Comparison of ENCODE assay signal across 8 cellular contexts in genomic region chr1:200415693-200416593, GRCh38. TPM values are rescaled to one million over a fixed set of nuclear protein-coding genes. Genes with fewer than 3 reads are reported as not detected.
DNase-seq lines count a peak whose midpoint lies in the region; ATAC-seq and TF ChIP-seq lines count a peak whose summit lies in the region.

No MANE protein-coding gene starts in this region.

- DNase-seq in left lobe of liver (ENCODE audit: low spot score) = peak; percentile 60
- no peak for DNase-seq in OCI-M2 (lab: John Stamatoyannopoulos, UW; ENCODE audit: unreplicated experiment)
- no peak for DNase-seq in NCI-H526 treated with DMSO at 0.1 percent for 48 hours (lab: John Stamatoyannopoulos, UW)
- DNase-seq in T-helper 9 cell = no peak
- no peak for DNase-seq in CD14-positive monocyte (ENCODE audit: low spot score)

- ATAC-seq in GM19035 (IDR thresholded peaks at IDR 0.05; ENCODE audit: unreplicated experiment) (peak; percentile 78), HG03064 (IDR thresholded peaks at IDR 0.05; ENCODE audit: low read depth, unreplicated experiment) (peak; percentile 83), left lobe of liver (peak; percentile 63)

- intact Hi-C loops in CD14-positive monocyte (cut with micrococcal nuclease) = no loop called here

- peaks cover 0 to 2% (median 1%) of the 10 kb centered on the region in 3 donors for H3K27me3 Mint-ChIP-seq in CD14-positive monocyte (ENCODE audit: low read depth in 3 of 3)

- peak overlapping the region in 1 of 7 donors; percentile 21 for H3K27ac Mint-ChIP-seq in CD14-positive monocyte

- peak overlapping the region; percentile 22; the same call in 1 of the 2 replicates for H3K4me3 ChIP-seq in WI38 (ENCODE audit: low read depth, low read length)

- H3K4me1 Mint-ChIP-seq in CD14-positive monocyte = peaks cover 18% of the 10 kb centered on the region

- TF ChIP-seq CTCF in WI38 (IDR thresholded peaks at IDR 0.05; ENCODE audit: low read depth, low read length) (no peak), CD14-positive monocyte (IDR thresholded peaks at IDR 0.05) (no peak)

- peaks cover 0 to 2% (median 0%) of the 10 kb centered on the region in 7 donors for H3K9me3 Mint-ChIP-seq in CD14-positive monocyte

- no peaks in the 10 kb centered on the region for H3K36me3 Mint-ChIP-seq in CD14-positive monocyte

- H3K4me3 Mint-ChIP-seq in CD14-positive monocyte = no peak overlapping the region

RNA-seq across cellular contexts. Expression of gene ZNF281, which starts 6.1 kb away (rescaled TPM):
- 13.7 TPM for total RNA-seq in left lobe of liver
- polyA plus RNA-seq in CD14-positive monocyte = 10 to 100 TPM; 26.6 to 30.6 TPM
